Comparison of ENCODE assay signal across 1 cellular context in genomic region chr5:1331861-1332405, GRCh38.
TF ChIP-seq lines count a peak whose summit lies in the region.

No MANE protein-coding gene starts in this region.

TF ChIP-seq in HepG2, 621 proteins besides CTCF, POLR2A, EP300 and RAD21:
- TF ChIP-seq POGK (CRISPR knock-in tag; conservative IDR thresholded peaks at IDR 0.05), result no peak
TF ChIP-seq in HepG2: peak in this region for 0.
